15 cellular contexts compared by ENCODE assay signal in the genomic region with DNA sequence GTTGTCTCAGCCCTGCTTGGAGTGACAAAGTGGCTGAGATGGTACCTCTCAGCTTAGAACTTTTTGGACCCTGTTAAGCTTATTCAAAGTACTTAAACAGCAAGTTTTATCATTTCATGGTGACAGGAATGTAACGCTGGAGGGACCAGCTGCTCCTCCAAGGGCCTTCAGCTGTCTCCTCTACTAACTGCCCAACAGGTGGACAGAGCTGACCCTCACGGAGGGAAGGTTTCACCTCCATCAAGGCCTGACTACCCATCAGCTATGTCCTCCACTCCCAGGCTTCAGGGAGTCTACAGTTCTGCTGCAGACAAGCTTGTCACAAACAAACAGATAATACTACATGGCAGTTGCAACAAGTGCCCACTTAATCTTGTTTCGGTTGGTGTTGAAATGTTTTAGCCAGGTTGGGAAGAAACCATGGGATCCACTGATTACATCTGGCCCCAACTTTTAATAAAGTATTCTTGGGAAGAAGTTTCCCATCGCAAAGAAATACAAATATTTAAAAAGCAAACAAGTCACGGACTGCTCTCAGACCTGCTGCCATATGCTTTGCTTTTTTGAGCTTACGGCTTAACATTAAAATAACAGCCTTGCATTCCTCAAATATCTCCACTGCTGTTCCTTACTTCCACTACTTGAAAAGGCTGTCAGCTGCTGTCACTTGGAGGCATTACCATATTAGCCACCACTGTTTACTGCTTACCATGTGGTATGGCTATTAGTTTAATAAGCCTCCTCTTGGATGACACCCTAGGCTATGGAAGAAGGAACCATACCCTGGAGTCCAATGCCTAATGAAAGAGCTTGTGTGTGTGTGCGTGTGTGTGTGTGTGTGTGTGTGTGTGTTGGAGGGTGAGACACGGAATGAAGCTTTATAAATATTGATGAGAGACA.
DNase-seq lines count a peak whose midpoint lies in the region; ATAC-seq and TF ChIP-seq lines count a peak whose summit lies in the region.
"Had no signal": no experiment of that assay in that cellular context is flagged by ENCODE, and none has a peak within 500 bp of the region (broad histone marks: within the 10 kb centered on the region; RNA-seq: fewer than 3 reads in every experiment).

No MANE protein-coding gene starts in this region.

- H3K4me1 Mint-ChIP-seq in mesothelial cell of epicardium, result peaks cover 35% of the 10 kb centered on the region
- H3K4me1 Mint-ChIP-seq in activated naive CD8-positive, alpha-beta T cell treated with anti-CD3 and anti-CD28 coated beads, Interleukin-2, amount 50 U/mL, for 24 hours, result no peaks in the 10 kb centered on the region
- H3K4me1 Mint-ChIP-seq: stimulated activated effector memory CD8-positive, alpha-beta T cell treated with anti-CD3 and anti-CD28 coated beads, Interleukin-12 subunit alpha, Interleukin-12 subunit beta, amount 100 ng/mL, for 72 hours had no signal

- no peak for TF ChIP-seq POLR2A in testis (IDR thresholded peaks at IDR 0.05)

- 67 to 75% methylated on average over 8 of the region's 8 CpGs for WGBS in testis, 2 donors

- peaks cover 24% of the 10 kb centered on the region for H3K4me1 ChIP-seq in testis

- H3K9me3 Mint-ChIP-seq in mesothelial cell of epicardium, result peaks cover 4% of the 10 kb centered on the region
- H3K9me3 Mint-ChIP-seq in activated naive CD8-positive, alpha-beta T cell treated with anti-CD3 and anti-CD28 coated beads, Interleukin-2, amount 50 U/mL, for 24 hours, result no peaks in the 10 kb centered on the region
- H3K9me3 Mint-ChIP-seq: activated naive CD4-positive, alpha-beta T cell treated with anti-CD3 and anti-CD28 coated beads for 36 hours; stimulated activated effector memory CD8-positive, alpha-beta T cell treated with anti-CD3 and anti-CD28 coated beads, Interleukin-12 subunit alpha, Interleukin-12 subunit beta, amount 100 ng/mL, for 72 hours had no signal

- H3K27me3 ChIP-seq in testis, result no peaks in the 10 kb centered on the region
- H3K27me3 ChIP-seq: BLaER1 treated with 17β-estradiol and CSF1 and Interleukin-3, amounts not matched to agents 10 nM and 100 nM; pancreas had no signal

- H3K4me3 ChIP-seq in SK-N-MC (peak overlapping the region; percentile 23), fibroblast of villous mesenchyme (ENCODE audit: low read depth, low read length) (no peak overlapping the region), testis (no peak overlapping the region)
- H3K4me3 ChIP-seq: BLaER1 treated with 17β-estradiol and CSF1 and Interleukin-3, amounts not matched to agents 10 nM and 100 nM; pancreas had no signal

- H3K4me3 Mint-ChIP-seq in mesothelial cell of epicardium, result no peak overlapping the region
- H3K4me3 Mint-ChIP-seq in activated naive CD8-positive, alpha-beta T cell treated with anti-CD3 and anti-CD28 coated beads, Interleukin-2, amount 50 U/mL, for 24 hours, result no peak overlapping the region
- H3K4me3 Mint-ChIP-seq: activated naive CD4-positive, alpha-beta T cell treated with anti-CD3 and anti-CD28 coated beads for 36 hours; stimulated activated effector memory CD8-positive, alpha-beta T cell treated with anti-CD3 and anti-CD28 coated beads, Interleukin-12 subunit alpha, Interleukin-12 subunit beta, amount 100 ng/mL, for 72 hours had no signal

- intact Hi-C loops in testis (cut with DNase I; ENCODE audit: low total_unique reads), result no loop called here

- TF ChIP-seq CTCF in fibroblast of villous mesenchyme (IDR thresholded peaks at IDR 0.05; ENCODE audit: insufficient read depth, low read depth, low read length) (no peak), mesothelial cell of epicardium (IDR thresholded peaks at IDR 0.05; ENCODE audit: unreplicated experiment) (no peak), testis (IDR thresholded peaks at IDR 0.05) (no peak)

- H3K27ac ChIP-seq in SK-N-MC, result peak overlapping the region; percentile 81
- H3K27ac ChIP-seq in testis, result peak overlapping the region; percentile 17 to 35
- H3K27ac ChIP-seq: BLaER1 treated with 17β-estradiol and CSF1 and Interleukin-3, amounts not matched to agents 10 nM and 100 nM; pancreas had no signal

- no peaks in the 10 kb centered on the region for H3K27me3 Mint-ChIP-seq in mesothelial cell of epicardium (ENCODE audit: low read depth)
- H3K27me3 Mint-ChIP-seq in activated naive CD8-positive, alpha-beta T cell treated with anti-CD3 and anti-CD28 coated beads, Interleukin-2, amount 50 U/mL, for 24 hours, result no peaks in the 10 kb centered on the region

- H3K27ac Mint-ChIP-seq in mesothelial cell of epicardium, result peak overlapping the region; percentile 83
- no peak overlapping the region for H3K27ac Mint-ChIP-seq in activated naive CD8-positive, alpha-beta T cell treated with anti-CD3 and anti-CD28 coated beads, Interleukin-2, amount 50 U/mL, for 24 hours
- H3K27ac Mint-ChIP-seq: activated naive CD4-positive, alpha-beta T cell treated with anti-CD3 and anti-CD28 coated beads for 36 hours; stimulated activated effector memory CD8-positive, alpha-beta T cell treated with anti-CD3 and anti-CD28 coated beads, Interleukin-12 subunit alpha, Interleukin-12 subunit beta, amount 100 ng/mL, for 72 hours had no signal

- DNase-seq in SK-N-MC (ENCODE audit: low read depth, low spot score) (peak; percentile 12), fibroblast of villous mesenchyme (ENCODE audit: low read depth) (peak; percentile 46), mesothelial cell of epicardium (ENCODE audit: low spot score in 2 of 2, unreplicated experiment in 2 of 2) (no peak), testis (no peak)
- no peak for DNase-seq in stimulated activated CD4-positive, alpha-beta T cell treated with anti-CD3 and anti-CD28 coated beads, Interleukin-12 subunit alpha, Interleukin-12 subunit beta, amount 100 ng/mL, for 4 hours
- DNase-seq in activated naive CD8-positive, alpha-beta T cell treated with anti-CD3 and anti-CD28 coated beads, Interleukin-2, amount 50 U/mL, for 24 hours, result no peak
- DNase-seq: activated naive CD4-positive, alpha-beta T cell treated with anti-CD3 and anti-CD28 coated beads for 36 hours; GDM1; left cardiac atrium; NCI-H1417 treated with DMSO at 0.1 percent for 48 hours; NCI-H526; pancreas had no signal

- no peak overlapping the region for H3K9ac ChIP-seq in SK-N-MC (ENCODE audit: insufficient read length)
- H3K9ac ChIP-seq: BLaER1 treated with 17β-estradiol and CSF1 and Interleukin-3, amounts not matched to agents 10 nM and 100 nM had no signal

- H3K9me3 ChIP-seq in SK-N-MC (ENCODE audit: low read depth, low read length), result no peaks in the 10 kb centered on the region
- H3K9me3 ChIP-seq in testis, result no peaks in the 10 kb centered on the region
- H3K9me3 ChIP-seq: BLaER1 treated with 17β-estradiol and CSF1 and Interleukin-3, amounts not matched to agents 10 nM and 100 nM had no signal

- H3K36me3 Mint-ChIP-seq in mesothelial cell of epicardium, result peaks cover 20% of the 10 kb centered on the region
- no peaks in the 10 kb centered on the region for H3K36me3 Mint-ChIP-seq in activated naive CD8-positive, alpha-beta T cell treated with anti-CD3 and anti-CD28 coated beads, Interleukin-2, amount 50 U/mL, for 24 hours (ENCODE audit: low read depth)
- H3K36me3 Mint-ChIP-seq: stimulated activated effector memory CD8-positive, alpha-beta T cell treated with anti-CD3 and anti-CD28 coated beads, Interleukin-12 subunit alpha, Interleukin-12 subunit beta, amount 100 ng/mL, for 72 hours had no signal

- no peak for ATAC-seq in HG02884 (IDR thresholded peaks at IDR 0.05; ENCODE audit: unreplicated experiment)
- no peak for ATAC-seq in activated naive CD8-positive, alpha-beta T cell treated with anti-CD3 and anti-CD28 coated beads, Interleukin-2, amount 50 U/mL, for 24 hours
- ATAC-seq: stimulated activated effector memory CD8-positive, alpha-beta T cell treated with anti-CD3 and anti-CD28 coated beads, Interleukin-12 subunit alpha, Interleukin-12 subunit beta, amount 100 ng/mL, for 72 hours had no signal

- H3K36me3 ChIP-seq in SK-N-MC (ENCODE audit: insufficient read depth, low read length), result no peaks in the 10 kb centered on the region
- H3K36me3 ChIP-seq in testis (ENCODE audit: low read depth, missing control alignments), result no peaks in the 10 kb centered on the region

Comparison
In these comparisons a context has a peak if more than half of its experiments do, and no peak if none do; other contexts are left out.
1. DNase-seq: peak in SK-N-MC (single experiment) and fibroblast of villous mesenchyme (single experiment); none in mesothelial cell of epicardium (0 of 2), testis (single experiment), stimulated activated CD4-positive, alpha-beta T cell treated with anti-CD3 and anti-CD28 coated beads, Interleukin-12 subunit alpha, Interleukin-12 subunit beta, amount 100 ng/mL, for 4 hours (single experiment) and activated naive CD8-positive, alpha-beta T cell treated with anti-CD3 and anti-CD28 coated beads, Interleukin-2, amount 50 U/mL, for 24 hours (single experiment).